ENCODE assay signal across 25 cellular contexts in genomic region chr7:47741984-47742383, GRCh38.
A peak's percentile ranks its signal among the peaks of the same experiment; 100 is the strongest.
DNase-seq lines count a peak whose midpoint lies in the region; ATAC-seq, FAIRE-seq and TF ChIP-seq lines count a peak whose summit lies in the region.
"Had no signal": no experiment of that assay in that cellular context is flagged by ENCODE, and none has a peak within 500 bp of the region (broad histone marks: within the 10 kb centered on the region; RNA-seq: fewer than 3 reads in every experiment).

No MANE protein-coding gene starts in this region.

- POLR2A ChIA-PET in Caco-2 (lab: Charles Lee), result no interaction called here
- POLR2A ChIA-PET in naive thymus-derived CD8-positive, alpha-beta T cell (lab: Charles Lee), result no interaction called here

- CTCF ChIA-PET in Caco-2 (lab: Charles Lee), result no interaction called here

- H3K27me3 Mint-ChIP-seq in astrocyte (ENCODE audit: low read depth, unreplicated experiment) (peaks cover 19% of the 10 kb centered on the region), mesothelial cell of epicardium (ENCODE audit: low read depth) (no peaks in the 10 kb centered on the region), type B pancreatic cell (peaks cover 39% of the 10 kb centered on the region), Caco-2 (ENCODE audit: insufficient read depth, unreplicated experiment) (no peaks in the 10 kb centered on the region)
- peaks cover 5 to 27% (median 21%) of the 10 kb centered on the region in 5 donors for H3K27me3 Mint-ChIP-seq in naive thymus-derived CD8-positive, alpha-beta T cell
- H3K27me3 Mint-ChIP-seq: IgD-negative memory B cell had no signal

- BruUV-seq in Caco-2 (replicated peaks; lab: Mats Ljungman, UMichigan), result no TSS peak

- no peaks in the 10 kb centered on the region for H3K4me1 ChIP-seq in right atrium auricular region
- no peaks in the 10 kb centered on the region for H3K4me1 ChIP-seq in right cardiac atrium (ENCODE audit: control insufficient read depth, insufficient read depth, low read length)
- peaks cover 7% of the 10 kb centered on the region for H3K4me1 ChIP-seq in astrocyte (ENCODE audit: insufficient read depth, low read length)
- H3K4me1 ChIP-seq in Caco-2, result peaks cover 7% of the 10 kb centered on the region; the same call in 1 of the 2 replicates

- DNase-seq in right atrium auricular region (ENCODE audit: low spot score), result peak; percentile 1
- DNase-seq in right cardiac atrium, result no peak
- no peak for DNase-seq in astrocyte (ENCODE audit: low read depth)
- no peak for DNase-seq in mesothelial cell of epicardium (ENCODE audit: low spot score in 2 of 2, unreplicated experiment in 2 of 2)
- no peak for DNase-seq in type B pancreatic cell (ENCODE audit: extremely low spot score, unreplicated experiment)
- DNase-seq in Caco-2, result no peak
- DNase-seq in naive thymus-derived CD8-positive, alpha-beta T cell, result no peak
- DNase-seq: ACHN, GDM1, MM.1S, NCI-H1048, NCI-H1417, NCI-H1694, NCI-H2081, NCI-H2227 treated with DMSO at 0.1 percent for 48 hours, NCI-H526 treated with DMSO at 0.1 percent for 48 hours, Right ventricle myocardium superior, RPMI8226 had no signal

- H3K27ac Mint-ChIP-seq in astrocyte (ENCODE audit: unreplicated experiment) (no peak overlapping the region), mesothelial cell of epicardium (peak overlapping the region; percentile 72), type B pancreatic cell (peak overlapping the region; percentile 5), Caco-2 (ENCODE audit: unreplicated experiment) (no peak overlapping the region)
- peak overlapping the region in 1 of 10 donors; percentile 82 for H3K27ac Mint-ChIP-seq in naive thymus-derived CD8-positive, alpha-beta T cell

- H3K4me3 Mint-ChIP-seq in astrocyte (ENCODE audit: unreplicated experiment) (no peak overlapping the region), mesothelial cell of epicardium (no peak overlapping the region), type B pancreatic cell (peak overlapping the region; percentile 30), Caco-2 (ENCODE audit: unreplicated experiment) (no peak overlapping the region)
- H3K4me3 Mint-ChIP-seq in naive thymus-derived CD8-positive, alpha-beta T cell, result no peak overlapping the region
- H3K4me3 Mint-ChIP-seq: IgD-negative memory B cell had no signal

- no peaks in the 10 kb centered on the region for H3K9me3 Mint-ChIP-seq in astrocyte (ENCODE audit: unreplicated experiment)
- no peaks in the 10 kb centered on the region for H3K9me3 Mint-ChIP-seq in mesothelial cell of epicardium
- no peaks in the 10 kb centered on the region for H3K9me3 Mint-ChIP-seq in type B pancreatic cell
- H3K9me3 Mint-ChIP-seq in Caco-2 (ENCODE audit: unreplicated experiment), result no peaks in the 10 kb centered on the region
- H3K9me3 Mint-ChIP-seq in naive thymus-derived CD8-positive, alpha-beta T cell, result peaks cover 0 to 2% (median 0%) of the 10 kb centered on the region in 9 donors

- no peak overlapping the region for H3K4me2 ChIP-seq in astrocyte (ENCODE audit: low read length)
- H3K4me2 ChIP-seq: KMS-11 had no signal

- H2AFZ ChIP-seq in astrocyte (ENCODE audit: low read depth, low read length), result no peak overlapping the region

- no peak overlapping the region for H3K9ac ChIP-seq in astrocyte (ENCODE audit: low read length)
- H3K9ac ChIP-seq: KMS-11 had no signal

- no peaks in the 10 kb centered on the region for H4K20me1 ChIP-seq in astrocyte (ENCODE audit: insufficient read depth, low read length)

- H3K27me3 ChIP-seq in right atrium auricular region (no peaks in the 10 kb centered on the region), right cardiac atrium (ENCODE audit: control insufficient read depth, insufficient read depth) (no peaks in the 10 kb centered on the region), astrocyte (ENCODE audit: insufficient read depth, low read length) (no peaks in the 10 kb centered on the region), Caco-2 (replicated peaks; ENCODE audit: control insufficient read depth, insufficient read depth, low read length) (no peaks in the 10 kb centered on the region)
- H3K27me3 ChIP-seq: SJSA1 had no signal

- ATAC-seq in right cardiac atrium (no peak), GM18498 (IDR thresholded peaks at IDR 0.05; ENCODE audit: unreplicated experiment) (no peak)
- no peak for ATAC-seq in naive thymus-derived CD8-positive, alpha-beta T cell
- ATAC-seq: GM12878, HCT116 had no signal

- no peaks in the 10 kb centered on the region for H3K36me3 Mint-ChIP-seq in astrocyte (ENCODE audit: low read depth, unreplicated experiment)
- no peaks in the 10 kb centered on the region for H3K36me3 Mint-ChIP-seq in mesothelial cell of epicardium
- H3K36me3 Mint-ChIP-seq in type B pancreatic cell, result no peaks in the 10 kb centered on the region
- H3K36me3 Mint-ChIP-seq in Caco-2 (ENCODE audit: insufficient read depth, unreplicated experiment), result no peaks in the 10 kb centered on the region
- no peaks in the 10 kb centered on the region for H3K36me3 Mint-ChIP-seq in naive thymus-derived CD8-positive, alpha-beta T cell

- TF ChIP-seq CTCF in right atrium auricular region (IDR thresholded peaks at IDR 0.05) (no peak), astrocyte (IDR thresholded peaks at IDR 0.05; ENCODE audit: insufficient read depth, low read depth, low read length) (no peak), mesothelial cell of epicardium (IDR thresholded peaks at IDR 0.05; ENCODE audit: unreplicated experiment) (no peak), type B pancreatic cell (conservative IDR thresholded peaks at IDR 0.05) (no peak), Caco-2 (IDR thresholded peaks at IDR 0.05; ENCODE audit: insufficient read depth in 1 of 2, low read depth in 1 of 2, low read length in 1 of 2, severe bottlenecking in 1 of 2, unreplicated experiment in 1 of 2) (no peak)

- H3K4me3 ChIP-seq in right atrium auricular region, result no peak overlapping the region
- H3K4me3 ChIP-seq in right cardiac atrium (ENCODE audit: low read length), result no peak overlapping the region
- H3K4me3 ChIP-seq in astrocyte (ENCODE audit: insufficient read depth, low read depth, low read length), result no peak overlapping the region
- no peak overlapping the region for H3K4me3 ChIP-seq in Caco-2 (ENCODE audit: low read depth, low read length)
- H3K4me3 ChIP-seq: GM12878, SJSA1 had no signal

- no peak overlapping the region for H3K27ac ChIP-seq in right atrium auricular region
- H3K27ac ChIP-seq in right cardiac atrium (ENCODE audit: low read length), result no peak overlapping the region
- no peak overlapping the region for H3K27ac ChIP-seq in astrocyte (ENCODE audit: low read depth, low read length)
- H3K27ac ChIP-seq: 22Rv1, KMS-11, SJSA1 had no signal

- H3K79me2 ChIP-seq in astrocyte (ENCODE audit: insufficient read depth, low read length), result no peaks in the 10 kb centered on the region

- FAIRE-seq in astrocyte (lab: Jason Lieb, UNC), result peak; percentile 20
- FAIRE-seq: GM12878 had no signal

- H3K4me1 Mint-ChIP-seq in astrocyte (ENCODE audit: low read depth, unreplicated experiment) (no peaks in the 10 kb centered on the region), mesothelial cell of epicardium (peaks cover 46% of the 10 kb centered on the region), type B pancreatic cell (ENCODE audit: unreplicated experiment) (peaks cover 60% of the 10 kb centered on the region), Caco-2 (ENCODE audit: low read depth, unreplicated experiment) (peaks cover 13% of the 10 kb centered on the region)
- H3K4me1 Mint-ChIP-seq in naive thymus-derived CD8-positive, alpha-beta T cell, result peaks cover 0 to 11% (median 2%) of the 10 kb centered on the region in 4 donors

- WGBS in right cardiac atrium, result 91% methylated on average over 6 of the region's 6 CpGs

- H3K9me3 ChIP-seq in right atrium auricular region (no peaks in the 10 kb centered on the region), right cardiac atrium (ENCODE audit: control insufficient read depth, low read length) (no peaks in the 10 kb centered on the region), astrocyte (ENCODE audit: insufficient read depth, low read depth, low read length) (no peaks in the 10 kb centered on the region), Caco-2 (no peaks in the 10 kb centered on the region)
- H3K9me3 ChIP-seq: SJSA1 had no signal

- intact Hi-C loops in right cardiac atrium (cut with DNase I), result no loop called here
- intact Hi-C loops in Caco-2 (cut with micrococcal nuclease; ENCODE audit: unreplicated experiment), result no loop called here

- H3K36me3 ChIP-seq in right atrium auricular region (no peaks in the 10 kb centered on the region), astrocyte (ENCODE audit: insufficient read depth, low read length) (no peaks in the 10 kb centered on the region), Caco-2 (ENCODE audit: control insufficient read depth, insufficient read depth, low read length) (no peaks in the 10 kb centered on the region)
- H3K36me3 ChIP-seq: SJSA1 had no signal

Comparison
In these comparisons a context has a peak if more than half of its experiments do, and no peak if none do; other contexts are left out.
1. H3K27ac Mint-ChIP-seq: peak in mesothelial cell of epicardium (single experiment) and type B pancreatic cell (single experiment); none in astrocyte (single experiment) and Caco-2 (single experiment).